ENCODE assay signal across 9 cellular contexts in the genomic region with DNA sequence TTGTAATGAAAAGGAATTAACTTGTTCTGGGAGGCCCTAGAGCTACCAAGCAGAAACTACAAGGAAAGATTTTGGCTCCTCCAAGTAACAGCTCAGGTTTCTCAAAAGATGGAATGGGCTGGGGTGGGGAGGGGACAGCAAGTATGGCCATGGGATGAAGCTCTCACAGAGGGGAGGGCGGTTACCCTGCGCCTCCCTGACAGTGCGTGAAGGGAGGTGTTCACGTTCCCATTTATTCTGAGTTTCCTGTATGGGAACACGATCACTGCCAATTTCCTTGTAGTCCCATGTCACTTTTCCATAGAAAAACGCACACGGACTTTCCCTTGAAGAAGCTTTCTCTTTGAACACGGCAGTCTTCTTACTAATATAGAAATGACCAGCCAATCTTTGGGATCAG. TPM values are rescaled to one million over a fixed set of nuclear protein-coding genes. Genes with fewer than 3 reads are reported as not detected.
A peak's percentile ranks its signal among the peaks of the same experiment; 100 is the strongest.
DNase-seq lines count a peak whose midpoint lies in the region; ATAC-seq, FAIRE-seq and TF ChIP-seq lines count a peak whose summit lies in the region.
"Had no signal": no experiment of that assay in that cellular context is flagged by ENCODE, and none has a peak within 500 bp of the region (broad histone marks: within the 10 kb centered on the region; RNA-seq: fewer than 3 reads in every experiment).

No MANE protein-coding gene starts in this region.

- H3K4me1 ChIP-seq in SK-N-SH (ENCODE audit: control insufficient read depth in 1 of 2, insufficient read depth in 2 of 2, low read depth in 1 of 2, low read length in 1 of 2) (peaks cover 63 to 71% of the 10 kb centered on the region in 2 experiments), foreskin keratinocyte (peaks cover 48% of the 10 kb centered on the region), skeletal muscle satellite cell (ENCODE audit: control insufficient read depth, insufficient read depth, low read length) (peaks cover 96% of the 10 kb centered on the region)

- POLR2A ChIA-PET in SK-N-SH (lab: Yijun Ruan, JAX): interaction anchor here (0.9 kb wide), 2 partner anchors 8 to 16 kb away, joined by 3 read pairs; no protein-coding TSS in a partner anchor

- peaks cover 82% of the 10 kb centered on the region for H4K20me1 ChIP-seq in SK-N-SH (ENCODE audit: insufficient read depth)

- H3K9me3 ChIP-seq in SK-N-SH (no peaks in the 10 kb centered on the region), skeletal muscle satellite cell (replicated peaks; ENCODE audit: low read length) (no peaks in the 10 kb centered on the region)

- FAIRE-seq in GM12891 (lab: Jason Lieb, UNC): no peak

- peaks cover 62% of the 10 kb centered on the region for H3F3A ChIP-seq in SK-N-SH (replicated peaks; ENCODE audit: insufficient read depth)

- peak; percentile 59 for TF ChIP-seq POLR2A in GM12891 (IDR thresholded peaks at IDR 0.05; ENCODE audit: low read depth, low read length)

- H3K79me2 ChIP-seq in SK-N-SH (ENCODE audit: insufficient read depth): peaks cover 99% of the 10 kb centered on the region

- TF ChIP-seq CTCF in SK-N-SH (IDR thresholded peaks at IDR 0.05) (no peak), foreskin keratinocyte (conservative IDR thresholded peaks at IDR 0.05) (no peak), GM10266 (IDR thresholded peaks at IDR 0.05; ENCODE audit: control insufficient read depth, insufficient read depth, low read depth, missing control alignments) (no peak)

- no peak for TF ChIP-seq EP300 in SK-N-SH (IDR thresholded peaks at IDR 0.05; ENCODE audit: borderline replicate concordance in 1 of 2, low read depth in 1 of 2, low read length in 1 of 2)

- CTCF ChIA-PET in SK-N-SH (lab: Yijun Ruan, JAX): interaction anchor here (0.6 to 5.8 kb wide), 7 partner anchors 12 to 239 kb away, joined by 3 to 31 read pairs (median 5); no protein-coding TSS in a partner anchor

- peak overlapping the region; percentile 38 for H3K4me2 ChIP-seq in SK-N-SH
- H3K4me2 ChIP-seq in skeletal muscle satellite cell (ENCODE audit: low read length): peak overlapping the region; percentile 67

- no peak for TF ChIP-seq RAD21 in SK-N-SH (IDR thresholded peaks at IDR 0.05; ENCODE audit: low read length)

- H3K9me2 ChIP-seq in SK-N-SH: no peaks in the 10 kb centered on the region

- H3K27me3 ChIP-seq in SK-N-SH (ENCODE audit: insufficient read depth): no peaks in the 10 kb centered on the region
- H3K27me3 ChIP-seq in foreskin keratinocyte: no peaks in the 10 kb centered on the region
- H3K27me3 ChIP-seq in skeletal muscle satellite cell (ENCODE audit: control insufficient read depth, insufficient read depth, low read length): no peaks in the 10 kb centered on the region

- H3K4me3 ChIP-seq in SK-N-SH (ENCODE audit: low read depth in 2 of 2, low read length in 1 of 2) (no peak overlapping the region), skeletal muscle satellite cell (ENCODE audit: low read length) (peak overlapping the region; percentile 31)

- WGBS in SK-N-SH (ENCODE audit: low lambda C conversion rate): 97% methylated on average over 8 of the region's 8 CpGs

- H3K9ac ChIP-seq in SK-N-SH (0 out of 2 replicates have a peak overlapping the region, but pooled peaks have one; percentile 2), skeletal muscle satellite cell (ENCODE audit: low read depth, low read length) (peak overlapping the region; percentile 32)

- H2AFZ ChIP-seq in SK-N-SH (ENCODE audit: low read depth): no peak overlapping the region

- H3K36me3 ChIP-seq in SK-N-SH (replicated peaks in 1 of 2; ENCODE audit: control insufficient read depth in 1 of 2, insufficient read depth in 2 of 2, low read length in 1 of 2): peaks cover 41 to 75% of the 10 kb centered on the region in 2 experiments
- H3K36me3 ChIP-seq in skeletal muscle satellite cell (ENCODE audit: insufficient read depth, low read length): peaks cover 90% of the 10 kb centered on the region

- ATAC-seq in foreskin keratinocyte: no peak
- no peak for ATAC-seq in HG03439 (IDR thresholded peaks at IDR 0.05; ENCODE audit: unreplicated experiment)
- ATAC-seq in GM21737 (IDR thresholded peaks at IDR 0.05; ENCODE audit: unreplicated experiment): no peak
- ATAC-seq in GM19463 (IDR thresholded peaks at IDR 0.05; ENCODE audit: unreplicated experiment): no peak

- DNase-seq in GM12891 (ENCODE audit: insufficient read length, low spot score) (no peak), SK-N-SH (no peak), foreskin keratinocyte (no peak), GM10266 (ENCODE audit: extremely low spot score) (no peak)
- DNase-seq: NCI-H1930 had no signal

- peak overlapping the region; percentile 77 to 87 for H3K27ac ChIP-seq in SK-N-SH (ENCODE audit: low read depth in 2 of 2, low read length in 1 of 2)
- peak overlapping the region; percentile 76 for H3K27ac ChIP-seq in foreskin keratinocyte

TF ChIP-seq in GM12891, 5 proteins besides CTCF, POLR2A, EP300 and RAD21:
- peak; percentile 50; the same call in 1 of the 2 replicates for TF ChIP-seq POU2F2 (IDR thresholded peaks at IDR 0.05; ENCODE audit: low read depth, low read length)
- TF ChIP-seq POLR2AphosphoS5 (IDR thresholded peaks at IDR 0.05; ENCODE audit: low read depth, low read length): no peak

TF ChIP-seq in SK-N-SH, 30 proteins besides CTCF, POLR2A, EP300 and RAD21:
- no peak for TF ChIP-seq SIN3A (IDR thresholded peaks at IDR 0.05; ENCODE audit: borderline replicate concordance, low read depth, low read length)
- no peak for TF ChIP-seq TEAD4 (IDR thresholded peaks at IDR 0.05; ENCODE audit: borderline replicate concordance, insufficient read depth)

RNA-seq across cellular contexts. Expression of gene CDC42EP3, which starts 17.0 kb away (rescaled TPM):
- 12.0 TPM for polyA plus RNA-seq in GM12891 (2012; ENCODE audit: low read depth, missing spikeins)
- polyA plus RNA-seq in SK-N-SH (2012; rRNA removed) (87.5 and 105 TPM in 2 replicates), foreskin keratinocyte (15.0 and 23.2 TPM in 2 replicates)
- polyA plus RNA-seq in SK-N-SH (2012; cell fraction: cytosol; rRNA removed): 92.7 and 103 TPM in 2 replicates
- 70.1 and 83.8 TPM in 2 replicates for polyA plus RNA-seq in SK-N-SH (2012; cell fraction: nucleus; rRNA removed)
- total RNA-seq in foreskin keratinocyte: 32.3 and 46.4 TPM in 2 replicates
- total RNA-seq in skeletal muscle satellite cell (2012; rRNA removed): 4.6 and 14.9 TPM in 2 replicates
